37 cellular contexts compared by ENCODE assay signal in the genomic region with DNA sequence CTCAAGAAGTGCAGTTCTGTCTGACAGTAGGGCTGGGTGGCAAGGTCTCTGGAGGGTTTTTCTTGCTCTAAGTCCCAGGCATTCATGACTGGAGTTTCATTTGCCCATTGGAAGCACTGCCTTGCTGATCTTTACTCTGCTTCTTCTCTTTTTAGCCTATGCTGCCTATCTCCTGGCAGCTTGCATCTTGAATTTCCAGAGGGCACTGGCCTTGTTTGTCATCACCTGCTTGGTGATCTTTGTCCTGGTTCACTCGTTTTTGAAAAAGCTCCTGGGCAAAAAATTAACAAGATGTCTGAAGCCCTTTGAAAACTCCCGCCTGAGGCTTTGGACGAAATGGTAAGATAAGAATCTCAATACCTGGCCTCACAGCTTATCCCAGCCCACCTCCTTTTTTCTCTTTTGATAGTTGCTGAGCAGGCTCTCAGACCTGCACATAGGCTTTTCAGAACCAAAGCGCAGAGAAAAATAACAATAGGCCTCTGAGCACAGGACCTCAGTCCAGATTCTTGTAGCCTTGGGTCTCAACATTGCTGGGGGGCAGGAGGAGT. TPM values are rescaled to one million over a fixed set of nuclear protein-coding genes. Genes with fewer than 3 reads are reported as not detected.
"Had no signal": no experiment of that assay in that cellular context is flagged by ENCODE, and none has a peak within 500 bp of the region (broad histone marks: within the 10 kb centered on the region; RNA-seq: fewer than 3 reads in every experiment).

No MANE protein-coding gene starts in this region.

- H3K9me3 ChIP-seq: ascending aorta, body of pancreas had no signal

- H3K4me3 ChIP-seq: ascending aorta, body of pancreas, SK-N-MC had no signal

- ATAC-seq: activated naive CD4-positive, alpha-beta T cell treated with anti-CD3 and anti-CD28 coated beads, Interleukin-2, amount 50 U/mL, for 72 hours; activated naive CD8-positive, alpha-beta T cell treated with anti-CD3 and anti-CD28 coated beads, Interleukin-2, amount 50 U/mL, for 24 hours; activated T-cell treated with anti-CD3 and anti-CD28 coated beads, Interleukin-2, amount 50 U/mL, for 4 hours; body of pancreas; Panc1; Right ventricle myocardium inferior; T-cell had no signal

- H3K9me3 Mint-ChIP-seq: activated B cell treated with CpG ODN at 0.5 μM for 24 hours; activated CD4-positive, alpha-beta memory T cell treated with anti-CD3 and anti-CD28 coated beads for 36 hours; activated CD4-positive, alpha-beta T cell treated with anti-CD3 and anti-CD28 coated beads, Interleukin-2, amount 10 ng/mL, durations not matched to agents 7 days and 5 days; activated naive CD4-positive, alpha-beta T cell treated with anti-CD3 and anti-CD28 coated beads, Interleukin-2, amount 50 U/mL, for 72 hours; activated naive CD8-positive, alpha-beta T cell treated with anti-CD3 and anti-CD28 coated beads, Interleukin-2, amount 50 U/mL, for 24 hours; activated T-cell treated with anti-CD3 and anti-CD28 coated beads, Interleukin-2, amount 50 U/mL, for 4 hours had no signal

- H3K36me3 Mint-ChIP-seq: activated CD4-positive, alpha-beta memory T cell treated with anti-CD3 and anti-CD28 coated beads for 36 hours; activated naive CD4-positive, alpha-beta T cell treated with anti-CD3 and anti-CD28 coated beads, Interleukin-2, amount 50 U/mL, for 72 hours had no signal

- FAIRE-seq: TTC549 had no signal

- H3K4me1 ChIP-seq: ascending aorta, body of pancreas had no signal

- H3K36me3 ChIP-seq: ascending aorta had no signal

- H3K4me3 Mint-ChIP-seq: activated B cell treated with CpG ODN at 0.5 μM for 24 hours; activated CD4-positive, alpha-beta memory T cell treated with anti-CD3 and anti-CD28 coated beads for 36 hours; activated CD4-positive, alpha-beta T cell treated with anti-CD3 and anti-CD28 coated beads, Interleukin-2, amount 10 ng/mL, durations not matched to agents 7 days and 5 days; activated naive CD8-positive, alpha-beta T cell treated with anti-CD3 and anti-CD28 coated beads, Interleukin-2, amount 50 U/mL, for 24 hours; activated T-cell treated with anti-CD3 and anti-CD28 coated beads, Interleukin-2, amount 50 U/mL, for 4 hours; T-cell had no signal

- DNase-seq: activated B cell treated with CpG ODN at 0.5 μM for 24 hours; activated CD4-positive, alpha-beta memory T cell treated with anti-CD3 and anti-CD28 coated beads for 36 hours; activated CD4-positive, alpha-beta T cell treated with anti-CD3 and anti-CD28 coated beads for 1 hour; activated CD4-positive, alpha-beta T cell treated with anti-CD3 and anti-CD28 coated beads, Interleukin-2, amount 10 ng/mL, durations not matched to agents 7 days and 5 days; activated CD8-positive, alpha-beta memory T cell treated with anti-CD3 and anti-CD28 coated beads for 24 hours; activated effector memory CD4-positive, alpha-beta T cell treated with anti-CD3 and anti-CD28 coated beads, Interleukin-2, amount 50 U/mL, for 16 hours; activated naive CD4-positive, alpha-beta T cell treated with Interleukin-2 at 50 U/mL for 16 hours; activated naive CD8-positive, alpha-beta T cell treated with anti-CD3 and anti-CD28 coated beads, Interleukin-2, amount 50 U/mL, for 24 hours; activated T-cell treated with anti-CD3 and anti-CD28 coated beads, Interleukin-2, amount 50 U/mL, for 4 hours; amniotic stem cell; body of pancreas; MV-4-11; NCI-H1092 treated with DMSO at 0.1 percent for 48 hours; NCI-H1417 treated with DMSO at 0.1 percent for 48 hours; NCI-H1694; NCI-H2029; NCI-H2107; NCI-H2171 treated with DMSO at 0.1 percent for 48 hours; NCI-H226; NCI-H526 treated with DMSO at 0.1 percent for 48 hours; NCI-H82; NK-92 treated with Interleukin-12 subunit alpha and Interleukin-12 subunit beta, amount 100 ng/mL, for 24 hours; OCI-M1; RPMI8226; T-cell; T-helper 2 cell; T1000 had no signal

- H3K4me2 ChIP-seq: KMS-11 had no signal

- H3K27me3 ChIP-seq: ascending aorta, body of pancreas had no signal

- H3K27ac Mint-ChIP-seq: activated B cell treated with CpG ODN at 0.5 μM for 24 hours; activated CD4-positive, alpha-beta memory T cell treated with anti-CD3 and anti-CD28 coated beads for 36 hours; activated CD4-positive, alpha-beta T cell treated with anti-CD3 and anti-CD28 coated beads, Interleukin-2, amount 10 ng/mL, durations not matched to agents 7 days and 5 days; activated naive CD4-positive, alpha-beta T cell treated with anti-CD3 and anti-CD28 coated beads, Interleukin-2, amount 50 U/mL, for 72 hours; activated naive CD8-positive, alpha-beta T cell treated with anti-CD3 and anti-CD28 coated beads, Interleukin-2, amount 50 U/mL, for 24 hours; T-cell had no signal

- H3K9ac ChIP-seq: KMS-11 had no signal

- H3K4me1 Mint-ChIP-seq: activated B cell treated with CpG ODN at 0.5 μM for 24 hours; activated CD4-positive, alpha-beta T cell treated with anti-CD3 and anti-CD28 coated beads, Interleukin-2, amount 10 ng/mL, durations not matched to agents 7 days and 5 days; activated naive CD8-positive, alpha-beta T cell treated with anti-CD3 and anti-CD28 coated beads, Interleukin-2, amount 50 U/mL, for 24 hours; T-cell had no signal

- H3K27me3 Mint-ChIP-seq: activated CD4-positive, alpha-beta memory T cell treated with anti-CD3 and anti-CD28 coated beads for 36 hours; activated CD4-positive, alpha-beta T cell treated with anti-CD3 and anti-CD28 coated beads, Interleukin-2, amount 10 ng/mL, durations not matched to agents 7 days and 5 days; activated naive CD8-positive, alpha-beta T cell treated with anti-CD3 and anti-CD28 coated beads, Interleukin-2, amount 50 U/mL, for 24 hours; T-cell had no signal

- H3K27ac ChIP-seq: ascending aorta, body of pancreas, KMS-11, SK-N-MC had no signal

RNA-seq across cellular contexts. Expression of a gene that starts 10.9 kb away (rescaled TPM):
- total RNA-seq: activated B cell treated with CpG ODN at 0.5 μM for 24 hours; activated CD4-positive, alpha-beta memory T cell treated with anti-CD3 and anti-CD28 coated beads for 36 hours; activated CD4-positive, alpha-beta T cell treated with anti-CD3 and anti-CD28 coated beads, Interleukin-2, amount 10 ng/mL, durations not matched to agents 7 days and 5 days; activated naive CD4-positive, alpha-beta T cell treated with anti-CD3 and anti-CD28 coated beads, Interleukin-2, amount 50 U/mL, for 72 hours; ascending aorta; bronchial epithelial cell; MCF 10A; NCI-H460; Right ventricle myocardium inferior; T-cell had no signal
